20 cellular contexts compared by ENCODE assay signal in the genomic region with DNA sequence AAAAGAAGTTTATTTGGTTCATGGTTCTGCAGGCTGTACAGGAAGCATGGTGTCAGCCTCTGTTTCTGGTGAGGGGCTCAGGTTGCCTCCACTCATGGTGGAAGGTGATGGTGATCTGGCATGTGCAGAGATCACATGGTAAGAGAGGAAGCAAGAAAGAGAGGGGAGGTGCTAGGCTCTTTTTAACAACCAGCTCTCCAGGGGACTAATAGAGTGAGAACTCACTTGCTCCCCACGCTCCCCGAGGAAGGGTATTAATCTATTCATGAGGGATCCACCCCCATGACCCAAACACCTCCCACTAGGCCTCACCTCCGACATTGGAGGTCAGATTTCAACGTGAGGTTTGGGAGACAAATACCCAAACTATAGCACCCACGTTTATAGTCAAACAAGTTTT. TPM values are rescaled to one million over a fixed set of nuclear protein-coding genes. Genes with fewer than 3 reads are reported as not detected.
"Had no signal": no experiment of that assay in that cellular context is flagged by ENCODE, and none has a peak within 500 bp of the region (broad histone marks: within the 10 kb centered on the region; RNA-seq: fewer than 3 reads in every experiment).

No MANE protein-coding gene starts in this region.

- H3K9me3 ChIP-seq: esophagus squamous epithelium, lower lobe of right lung, psoas muscle, thyroid gland had no signal

- H2AFZ ChIP-seq: neural progenitor cell had no signal

- H3K27me3 ChIP-seq: cardiac muscle cell, esophagus squamous epithelium, neural progenitor cell, thyroid gland had no signal

- H3K4me3 ChIP-seq: cardiac muscle cell, esophagus squamous epithelium, lower lobe of right lung, neural progenitor cell, psoas muscle, thyroid gland had no signal

- H3K36me3 ChIP-seq: cardiac muscle cell, esophagus squamous epithelium, lower lobe of right lung, neural progenitor cell, thyroid gland had no signal

- H3K27ac ChIP-seq: cardiac muscle cell, esophagus squamous epithelium, lower lobe of right lung, neural progenitor cell, psoas muscle, thyroid gland had no signal

- H3K4me1 ChIP-seq: psoas muscle, thyroid gland had no signal

- H3K9ac ChIP-seq: neural progenitor cell had no signal

- ATAC-seq: activated T-cell treated with anti-CD3 and anti-CD28 coated beads, Interleukin-2, amount 50 U/mL, for 4 hours; lower lobe of right lung; psoas muscle had no signal

- H3K4me2 ChIP-seq: neural progenitor cell had no signal

- DNase-seq: activated CD4-positive, alpha-beta T cell treated with anti-CD3 and anti-CD28 coated beads, Interleukin-2, amount 50 U/mL, for 1 hour; activated CD8-positive, alpha-beta memory T cell treated with anti-CD3 and anti-CD28 coated beads, Interleukin-2, amount 50 U/mL, for 4 hours; activated effector memory CD4-positive, alpha-beta T cell treated with Interleukin-2 at 50 U/mL for 16 hours; activated T-cell treated with anti-CD3 and anti-CD28 coated beads, Interleukin-2, amount 50 U/mL, for 4 hours; amniotic stem cell; dermis blood vessel endothelial cell; effector memory CD4-positive, alpha-beta T cell; esophagus squamous epithelium; left cardiac atrium; lower lobe of right lung; psoas muscle; right cardiac atrium; stimulated activated CD4-positive, alpha-beta T cell treated with anti-CD3 and anti-CD28 coated beads, Interleukin-2, amount 100 ng/mL, for 24 hours; stimulated activated naive CD4-positive, alpha-beta T cell treated with Interleukin-2 at 50 U/mL for 16 hours; thyroid gland had no signal

RNA-seq across cellular contexts. Expression of gene GJB7, which starts 4.0 kb away (rescaled TPM):
- total RNA-seq: activated T-cell treated with anti-CD3 and anti-CD28 coated beads, Interleukin-2, amount 50 U/mL, for 4 hours; cardiac muscle cell; dermis blood vessel endothelial cell; esophagus squamous epithelium; glomerular endothelial cell; left cardiac atrium; psoas muscle; right cardiac atrium; skeletal muscle tissue; subcutaneous adipose tissue; thyroid gland had no signal
- polyA plus RNA-seq: cardiac muscle cell, psoas muscle, right cardiac atrium had no signal
